In genomic region chr5:112967520-112968083, GRCh38 we compare ENCODE assay signal across 1 cellular context.
TF ChIP-seq lines count a peak whose summit lies in the region.

No MANE protein-coding gene starts in this region.

TF ChIP-seq in HepG2, 621 proteins besides CTCF, POLR2A, EP300 and RAD21 (continued from another document and continues in another):
- 0 out of 2 replicates have a peak, but pooled peaks have one; percentile 68 for TF ChIP-seq ZBTB39 (CRISPR knock-in tag; IDR thresholded peaks at IDR 0.05)
- TF ChIP-seq STAT6 (CRISPR knock-in tag; IDR thresholded peaks at IDR 0.05; ENCODE audit: borderline replicate concordance), result no peak
- TF ChIP-seq FOXP1 (IDR thresholded peaks at IDR 0.05), result no peak
- 0 out of 2 replicates have a peak, but pooled peaks have one; percentile 22 for TF ChIP-seq FOXP1 (CRISPR knock-in tag; IDR thresholded peaks at IDR 0.05)
- TF ChIP-seq ARID4A (CRISPR knock-in tag; IDR thresholded peaks at IDR 0.05; ENCODE audit: borderline replicate concordance), result no peak
- TF ChIP-seq TIGD3 (CRISPR knock-in tag; IDR thresholded peaks at IDR 0.05; ENCODE audit: borderline replicate concordance), result no peak
- TF ChIP-seq NFIB (CRISPR knock-in tag; IDR thresholded peaks at IDR 0.05; ENCODE audit: borderline replicate concordance), result no peak
- no peak for TF ChIP-seq KDM3A (CRISPR knock-in tag; IDR thresholded peaks at IDR 0.05; ENCODE audit: low read depth)
- peak; percentile 33; the same call in 1 of the 2 replicates for TF ChIP-seq RXRB (CRISPR knock-in tag; IDR thresholded peaks at IDR 0.05; ENCODE audit: borderline replicate concordance)
- no peak for TF ChIP-seq ZNF777 (CRISPR knock-in tag; IDR thresholded peaks at IDR 0.05)
- TF ChIP-seq ZNF557 (CRISPR knock-in tag; IDR thresholded peaks at IDR 0.05), result no peak
- TF ChIP-seq FOXM1 (CRISPR knock-in tag; IDR thresholded peaks at IDR 0.05), result no peak
- TF ChIP-seq ATF4 (CRISPR knock-in tag; IDR thresholded peaks at IDR 0.05), result peak in 1 of 2 experiments; percentile 70; a peak in 2 of 4 replicates
- TF ChIP-seq MATR3 (CRISPR knock-in tag; IDR thresholded peaks at IDR 0.05), result no peak
- TF ChIP-seq ARHGAP35 (CRISPR knock-in tag; IDR thresholded peaks at IDR 0.05; ENCODE audit: borderline replicate concordance), result no peak
- no peak for TF ChIP-seq MLX (CRISPR knock-in tag; IDR thresholded peaks at IDR 0.05)
- no peak for TF ChIP-seq BATF2 (CRISPR knock-in tag; IDR thresholded peaks at IDR 0.05)
- 0 out of 4 replicates have a peak, but pooled peaks of 1 of the 2 experiments have one; percentile 38 for TF ChIP-seq KLF16 (CRISPR knock-in tag; IDR thresholded peaks at IDR 0.05)
- no peak for TF ChIP-seq ZNF749 (CRISPR knock-in tag; IDR thresholded peaks at IDR 0.05; ENCODE audit: borderline replicate concordance)
- peak; percentile 56 for TF ChIP-seq HNF4A (CRISPR knock-in tag; IDR thresholded peaks at IDR 0.05)
- TF ChIP-seq AHDC1 (CRISPR knock-in tag; IDR thresholded peaks at IDR 0.05; ENCODE audit: borderline replicate concordance), result no peak
- no peak for TF ChIP-seq SMYD3 (CRISPR knock-in tag; IDR thresholded peaks at IDR 0.05)
- no peak for TF ChIP-seq ZNF331 (CRISPR knock-in tag; IDR thresholded peaks at IDR 0.05)
- peak; percentile 82 for TF ChIP-seq CEBPB (IDR thresholded peaks at IDR 0.05; ENCODE audit: borderline replicate concordance, low read depth, low read length)
- TF ChIP-seq NFAT5 (CRISPR knock-in tag; IDR thresholded peaks at IDR 0.05), result no peak
